19 cellular contexts compared by ENCODE assay signal in the genomic region with DNA sequence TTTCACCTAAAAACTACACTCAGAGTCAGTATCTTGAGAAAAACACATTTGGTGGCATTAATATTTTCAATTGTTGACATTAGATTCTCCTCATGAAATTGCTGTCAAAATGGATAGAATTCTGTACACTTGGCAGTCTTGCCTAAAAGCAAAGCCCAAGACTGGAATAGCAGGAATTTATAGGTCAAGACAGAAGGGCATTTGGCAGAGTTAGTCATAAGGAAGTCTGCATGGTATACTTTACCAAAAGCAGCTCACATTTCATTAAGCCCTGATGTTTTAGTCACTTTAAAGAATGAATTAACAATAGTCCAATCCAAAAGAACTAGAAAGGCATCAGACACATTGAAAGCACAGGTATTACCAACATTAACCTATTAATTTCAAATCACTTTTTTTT. TPM values are rescaled to one million over a fixed set of nuclear protein-coding genes. Genes with fewer than 3 reads are reported as not detected.
A peak's percentile ranks its signal among the peaks of the same experiment; 100 is the strongest.
DNase-seq lines count a peak whose midpoint lies in the region; ATAC-seq and TF ChIP-seq lines count a peak whose summit lies in the region.
"Had no signal": no experiment of that assay in that cellular context is flagged by ENCODE, and none has a peak within 500 bp of the region (broad histone marks: within the 10 kb centered on the region; RNA-seq: fewer than 3 reads in every experiment).

No MANE protein-coding gene starts in this region.

- TF ChIP-seq POLR2A in ovary (IDR thresholded peaks at IDR 0.05), result no peak

- H3K9me3 Mint-ChIP-seq in activated naive CD8-positive, alpha-beta T cell treated with anti-CD3 and anti-CD28 coated beads for 36 hours, result no peaks in the 10 kb centered on the region

- H3K36me3 ChIP-seq in ovary, result no peaks in the 10 kb centered on the region
- H3K36me3 ChIP-seq: ascending aorta, esophagus squamous epithelium had no signal

- H3K4me3 Mint-ChIP-seq in activated naive CD8-positive, alpha-beta T cell treated with anti-CD3 and anti-CD28 coated beads for 36 hours, result no peak overlapping the region

- H3K27me3 Mint-ChIP-seq in activated naive CD8-positive, alpha-beta T cell treated with anti-CD3 and anti-CD28 coated beads for 36 hours, result peaks cover 14% of the 10 kb centered on the region

- no peaks in the 10 kb centered on the region for H3K27me3 ChIP-seq in ovary
- H3K27me3 ChIP-seq: ascending aorta, esophagus squamous epithelium, hepatocyte had no signal

- H3K36me3 Mint-ChIP-seq in activated naive CD8-positive, alpha-beta T cell treated with anti-CD3 and anti-CD28 coated beads for 36 hours, result no peaks in the 10 kb centered on the region

- no peak overlapping the region for H3K27ac Mint-ChIP-seq in activated naive CD8-positive, alpha-beta T cell treated with anti-CD3 and anti-CD28 coated beads for 36 hours

- H3K4me1 Mint-ChIP-seq in activated naive CD8-positive, alpha-beta T cell treated with anti-CD3 and anti-CD28 coated beads for 36 hours, result peaks cover 9% of the 10 kb centered on the region

- ATAC-seq in GM18867 (IDR thresholded peaks at IDR 0.05; ENCODE audit: unreplicated experiment), result no peak
- ATAC-seq: sciatic nerve had no signal

- DNase-seq in Daoy (ENCODE audit: low read depth) (peak; percentile 2), M059J (ENCODE audit: low read depth) (peak; percentile 30), choroid plexus epithelial cell (ENCODE audit: low read depth) (peak; percentile 72), myocyte (ENCODE audit: low read depth) (peak; percentile 2), ovary (no peak), putamen (ENCODE audit: low spot score) (no peak)
- DNase-seq in activated naive CD8-positive, alpha-beta T cell treated with anti-CD3 and anti-CD28 coated beads for 36 hours, result no peak
- DNase-seq: ACHN; activated CD4-positive, alpha-beta T cell treated with anti-CD3 and anti-CD28 coated beads for 48 hours; activated CD8-positive, alpha-beta memory T cell treated with anti-CD3 and anti-CD28 coated beads, Interleukin-2, amount 50 U/mL, for 4 hours; activated gamma-delta T cell treated with Interleukin-2 at 50 U/mL for 16 hours; esophagus squamous epithelium; kidney glomerular epithelial cell; NCI-H1092 had no signal

- H3K4me1 ChIP-seq in ovary (ENCODE audit: insufficient read depth), result no peaks in the 10 kb centered on the region
- H3K4me1 ChIP-seq: ascending aorta had no signal

- intact Hi-C loops in ovary (cut with DNase I), result no loop called here

- H3K9me3 ChIP-seq in ovary, result no peaks in the 10 kb centered on the region
- H3K9me3 ChIP-seq: ascending aorta, esophagus squamous epithelium had no signal

- H3K27ac ChIP-seq in ovary, result no peak overlapping the region
- H3K27ac ChIP-seq: ascending aorta, esophagus squamous epithelium, hepatocyte had no signal

- no peak for TF ChIP-seq EP300 in ovary (IDR thresholded peaks at IDR 0.05)

- TF ChIP-seq CTCF in choroid plexus epithelial cell (conservative IDR thresholded peaks at IDR 0.05; ENCODE audit: low read depth, low read length), result no peak
- TF ChIP-seq CTCF in ovary (IDR thresholded peaks at IDR 0.05), result no peak

- H3K4me3 ChIP-seq in choroid plexus epithelial cell (ENCODE audit: low read depth, low read length) (no peak overlapping the region), ovary (no peak overlapping the region)
- H3K4me3 ChIP-seq: ascending aorta, esophagus squamous epithelium, hepatocyte had no signal

RNA-seq across cellular contexts. Expression of a gene that starts 7.1 kb away (rescaled TPM):
- not detected in 2 replicates for total RNA-seq in Daoy (2014; rRNA removed; shearing (Covaris generic))
- total RNA-seq in M059J (2014; rRNA removed; shearing (Covaris generic)), result not detected in 2 replicates
- total RNA-seq in myocyte, result 0.75 and 1.4 TPM in 2 replicates
- polyA plus RNA-seq in myocyte (2012), result 0.05 TPM
- 1 to 10 TPM in 5 of 7 donors, under 1 TPM in 2; 0.33 to 1.8 (median 1.1) TPM for total RNA-seq in ovary
- under 1 TPM; 0.52 to 0.54 TPM for polyA plus RNA-seq in ovary
- under 1 TPM in 1 of 2 experiments, not detected in 1; 0.12 TPM for total RNA-seq in activated naive CD8-positive, alpha-beta T cell treated with anti-CD3 and anti-CD28 coated beads for 36 hours
- total RNA-seq: ascending aorta, mononuclear cell had no signal

Comparison
In these comparisons a context has a peak if more than half of its experiments do, and no peak if none do; other contexts are left out.
1. DNase-seq: peak in Daoy (single experiment), M059J (single experiment), choroid plexus epithelial cell (single experiment) and myocyte (single experiment); none in ovary (0 of 5), activated naive CD8-positive, alpha-beta T cell treated with anti-CD3 and anti-CD28 coated beads for 36 hours (single experiment) and putamen (single experiment).